ENCODE assay signal across 23 cellular contexts in genomic region chr1:228021526-228022030, GRCh38. TPM values are rescaled to one million over a fixed set of nuclear protein-coding genes. Genes with fewer than 3 reads are reported as not detected.
DNase-seq lines count a peak whose midpoint lies in the region; ATAC-seq, FAIRE-seq and TF ChIP-seq lines count a peak whose summit lies in the region.
"Had no signal": no experiment of that assay in that cellular context is flagged by ENCODE, and none has a peak within 500 bp of the region (broad histone marks: within the 10 kb centered on the region; RNA-seq: fewer than 3 reads in every experiment).

No MANE protein-coding gene starts in this region.

- no peak for TF ChIP-seq EP300 in transverse colon (IDR thresholded peaks at IDR 0.05; ENCODE audit: low read depth)

- H3K36me3 Mint-ChIP-seq in activated naive CD8-positive, alpha-beta T cell treated with anti-CD3 and anti-CD28 coated beads, Interleukin-2, amount 10 ng/mL, durations not matched to agents 7 days and 5 days, result no peaks in the 10 kb centered on the region
- H3K36me3 Mint-ChIP-seq in activated naive CD8-positive, alpha-beta T cell treated with anti-CD3 and anti-CD28 coated beads, Interleukin-2, amount 50 U/mL, for 24 hours (ENCODE audit: low read depth), result no peaks in the 10 kb centered on the region
- H3K36me3 Mint-ChIP-seq: CD4-positive, CD25-positive, alpha-beta regulatory T cell; natural killer cell had no signal

- DNase-seq in activated naive CD8-positive, alpha-beta T cell treated with anti-CD3 and anti-CD28 coated beads, Interleukin-2, amount 10 ng/mL, durations not matched to agents 7 days and 5 days, result peak; percentile 17
- no peak for DNase-seq in activated naive CD8-positive, alpha-beta T cell treated with anti-CD3 and anti-CD28 coated beads, Interleukin-2, amount 50 U/mL, for 24 hours
- DNase-seq in NCI-H69 (lab: John Stamatoyannopoulos, UW), result peak; percentile 26
- peak; percentile 55 for DNase-seq in kidney
- DNase-seq in transverse colon, result peak; percentile 4
- DNase-seq: CD4-positive, CD25-positive, alpha-beta regulatory T cell; DMS79 treated with DMSO at 0.1 percent for 48 hours; effector CD8-positive, alpha-beta T cell; gastrocnemius medialis; KG1; kidney glomerular epithelial cell; mesendoderm; natural killer cell; NCI-H1930; NCI-H510A treated with DMSO at 0.1 percent for 48 hours; Right ventricle myocardium superior; stimulated activated naive CD8-positive, alpha-beta T cell treated with anti-CD3 and anti-CD28 coated beads, Interleukin-15, Interleukin-2, amounts not matched to agents 100 U/mL and 50 U/mL, for 24 hours; trophoblast cell had no signal

- H3K9me3 ChIP-seq in kidney (ENCODE audit: control insufficient read depth in 1 of 2, low read length in 2 of 2) (no peaks in the 10 kb centered on the region), transverse colon (no peaks in the 10 kb centered on the region)
- H3K9me3 ChIP-seq: gastrocnemius medialis, pancreas had no signal

- no peak overlapping the region for H3K4me3 ChIP-seq in kidney (ENCODE audit: low read length in 2 of 2)
- H3K4me3 ChIP-seq in transverse colon, result no peak overlapping the region
- H3K4me3 ChIP-seq: gastrocnemius medialis, pancreas had no signal

- no peak overlapping the region for H3K9ac ChIP-seq in kidney (ENCODE audit: low read length in 2 of 2)

- H3K4me3 Mint-ChIP-seq in activated naive CD8-positive, alpha-beta T cell treated with anti-CD3 and anti-CD28 coated beads, Interleukin-2, amount 10 ng/mL, durations not matched to agents 7 days and 5 days, result no peak overlapping the region
- H3K4me3 Mint-ChIP-seq in activated naive CD8-positive, alpha-beta T cell treated with anti-CD3 and anti-CD28 coated beads, Interleukin-2, amount 50 U/mL, for 24 hours, result no peak overlapping the region
- H3K4me3 Mint-ChIP-seq: CD4-positive, CD25-positive, alpha-beta regulatory T cell; natural killer cell had no signal

- H3K4me1 Mint-ChIP-seq in activated naive CD8-positive, alpha-beta T cell treated with anti-CD3 and anti-CD28 coated beads, Interleukin-2, amount 10 ng/mL, durations not matched to agents 7 days and 5 days, result no peaks in the 10 kb centered on the region
- no peaks in the 10 kb centered on the region for H3K4me1 Mint-ChIP-seq in activated naive CD8-positive, alpha-beta T cell treated with anti-CD3 and anti-CD28 coated beads, Interleukin-2, amount 50 U/mL, for 24 hours
- H3K4me1 Mint-ChIP-seq: CD4-positive, CD25-positive, alpha-beta regulatory T cell; natural killer cell had no signal

- H3K27ac Mint-ChIP-seq in activated naive CD8-positive, alpha-beta T cell treated with anti-CD3 and anti-CD28 coated beads, Interleukin-2, amount 10 ng/mL, durations not matched to agents 7 days and 5 days, result no peak overlapping the region
- H3K27ac Mint-ChIP-seq in activated naive CD8-positive, alpha-beta T cell treated with anti-CD3 and anti-CD28 coated beads, Interleukin-2, amount 50 U/mL, for 24 hours, result no peak overlapping the region
- H3K27ac Mint-ChIP-seq: CD4-positive, CD25-positive, alpha-beta regulatory T cell; natural killer cell had no signal

- H3K27ac ChIP-seq in kidney (ENCODE audit: low read depth in 2 of 2, low read length in 2 of 2) (no peak overlapping the region), transverse colon (no peak overlapping the region)
- H3K27ac ChIP-seq: gastrocnemius medialis, pancreas had no signal

- TF ChIP-seq CTCF in kidney (IDR thresholded peaks at IDR 0.05; ENCODE audit: borderline replicate concordance, extremely low read depth, insufficient read depth) (no peak), transverse colon (IDR thresholded peaks at IDR 0.05) (no peak)

- in situ Hi-C loops in transverse colon (cut with MboI; ENCODE audit: low pct_ligation_motif_present in 1 of 4, low pct_unique_long_range_greater_than_20kb in 1 of 4, low sequenced_read_pairs in 3 of 4), result no loop called here

- no peaks in the 10 kb centered on the region for H3K4me1 ChIP-seq in kidney (ENCODE audit: control insufficient read depth in 1 of 2, insufficient read depth in 1 of 2, low read depth in 1 of 2, low read length in 2 of 2)
- H3K4me1 ChIP-seq in transverse colon, result no peaks in the 10 kb centered on the region
- H3K4me1 ChIP-seq: gastrocnemius medialis, pancreas had no signal

- POLR2A ChIA-PET in activated naive CD8-positive, alpha-beta T cell treated with anti-CD3 and anti-CD28 coated beads, Interleukin-2, amount 10 ng/mL, durations not matched to agents 7 days and 5 days (lab: Charles Lee), result no interaction called here

- H3K27me3 Mint-ChIP-seq in activated naive CD8-positive, alpha-beta T cell treated with anti-CD3 and anti-CD28 coated beads, Interleukin-2, amount 10 ng/mL, durations not matched to agents 7 days and 5 days, result peaks cover 22% of the 10 kb centered on the region
- peaks cover 13% of the 10 kb centered on the region for H3K27me3 Mint-ChIP-seq in activated naive CD8-positive, alpha-beta T cell treated with anti-CD3 and anti-CD28 coated beads, Interleukin-2, amount 50 U/mL, for 24 hours

- no peaks in the 10 kb centered on the region for H3K9me3 Mint-ChIP-seq in activated naive CD8-positive, alpha-beta T cell treated with anti-CD3 and anti-CD28 coated beads, Interleukin-2, amount 10 ng/mL, durations not matched to agents 7 days and 5 days
- H3K9me3 Mint-ChIP-seq in activated naive CD8-positive, alpha-beta T cell treated with anti-CD3 and anti-CD28 coated beads, Interleukin-2, amount 50 U/mL, for 24 hours, result no peaks in the 10 kb centered on the region
- H3K9me3 Mint-ChIP-seq: CD4-positive, CD25-positive, alpha-beta regulatory T cell; natural killer cell had no signal

- H3K36me3 ChIP-seq in kidney (ENCODE audit: control insufficient read depth in 1 of 2, insufficient read depth in 2 of 2, low read length in 2 of 2), result no peaks in the 10 kb centered on the region
- H3K36me3 ChIP-seq in transverse colon, result no peaks in the 10 kb centered on the region
- H3K36me3 ChIP-seq: gastrocnemius medialis, pancreas had no signal

- H3K27me3 ChIP-seq in transverse colon, result no peaks in the 10 kb centered on the region
- H3K27me3 ChIP-seq: pancreas had no signal

- 63% methylated on average over 13 of the region's 13 CpGs; no CpG with 5 or more reads in 1 of the 2 donors for whole genome bisulfite sequencing in transverse colon (ENCODE audit: low coverage in 1 of 2), 2 donors

- ATAC-seq in activated naive CD8-positive, alpha-beta T cell treated with anti-CD3 and anti-CD28 coated beads, Interleukin-2, amount 10 ng/mL, durations not matched to agents 7 days and 5 days (ENCODE audit: low read depth), result no peak
- ATAC-seq in activated naive CD8-positive, alpha-beta T cell treated with anti-CD3 and anti-CD28 coated beads, Interleukin-2, amount 50 U/mL, for 24 hours, result no peak
- no peak for ATAC-seq in HG02981 (IDR thresholded peaks at IDR 0.05; ENCODE audit: unreplicated experiment)
- no peak for ATAC-seq in HG02870 (IDR thresholded peaks at IDR 0.05; ENCODE audit: unreplicated experiment)
- no peak for ATAC-seq in HG02885 (IDR thresholded peaks at IDR 0.05; ENCODE audit: poor library complexity, unreplicated experiment)
- ATAC-seq: esophagus mucosa; gastrocnemius medialis; natural killer cell; pancreas; stimulated activated naive CD8-positive, alpha-beta T cell treated with anti-CD3 and anti-CD28 coated beads, Interleukin-15, Interleukin-2, amounts not matched to agents 100 U/mL and 50 U/mL, for 24 hours had no signal

- intact Hi-C loops in kidney (cut with DNase I), result no loop called here
- intact Hi-C loops in transverse colon (cut with DNase I; ENCODE audit: low total_unique reads), result no loop called here

- no peak for FAIRE-seq in kidney (lab: Jason Lieb, UNC)
- FAIRE-seq: pancreas had no signal

- TF ChIP-seq POLR2A in transverse colon (IDR thresholded peaks at IDR 0.05), result no peak

RNA-seq across cellular contexts. Expression of gene WNT3A, which starts 14.8 kb away (rescaled TPM):
- total RNA-seq in activated naive CD8-positive, alpha-beta T cell treated with anti-CD3 and anti-CD28 coated beads, Interleukin-2, amount 10 ng/mL, durations not matched to agents 7 days and 5 days, result not detected
- total RNA-seq in kidney (not detected), transverse colon (not detected)
- not detected for polyA plus RNA-seq in kidney (ENCODE audit: insufficient read depth, low read depth, low replicate concordance)
- total RNA-seq: CD4-positive, CD25-positive, alpha-beta regulatory T cell; gastrocnemius medialis; natural killer cell; pancreas; Right ventricle myocardium superior had no signal
- polyA plus RNA-seq: CD4-positive, CD25-positive, alpha-beta regulatory T cell had no signal
